ENCODE assay signal across 17 cellular contexts in the genomic region with DNA sequence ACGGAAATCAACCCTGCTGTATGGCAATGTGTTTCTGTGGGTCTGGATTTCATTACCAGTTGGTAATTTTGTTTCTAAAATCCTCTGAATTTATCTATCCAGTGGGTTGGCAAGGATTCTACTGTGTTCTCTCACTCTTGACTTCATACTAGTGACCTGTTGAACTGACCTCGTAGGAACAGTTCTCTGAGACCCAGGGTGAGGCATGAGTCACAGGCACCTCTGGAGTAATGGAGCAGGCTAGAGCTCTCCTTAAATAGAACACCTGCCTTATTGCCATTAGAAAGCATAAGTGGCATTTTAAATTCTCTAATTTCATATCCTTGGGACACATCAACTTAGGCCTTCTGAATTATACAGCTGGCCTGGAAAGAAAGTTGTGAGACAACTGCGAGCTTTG.
DNase-seq lines count a peak whose midpoint lies in the region; ATAC-seq and TF ChIP-seq lines count a peak whose summit lies in the region.
"Had no signal": no experiment of that assay in that cellular context is flagged by ENCODE, and none has a peak within 500 bp of the region (broad histone marks: within the 10 kb centered on the region; RNA-seq: fewer than 3 reads in every experiment).

No MANE protein-coding gene starts in this region.

- no peaks in the 10 kb centered on the region for H3K4me1 ChIP-seq in BE2C

- intact Hi-C loops in sciatic nerve (cut with DNase I), result no loop called here

- no peaks in the 10 kb centered on the region for H3K9me3 ChIP-seq in BE2C
- H3K9me3 ChIP-seq: MG63 had no signal

- H3K4me3 ChIP-seq in BE2C (ENCODE audit: low read depth, low read length), result no peak overlapping the region
- H3K4me3 ChIP-seq: MG63 had no signal

- peak; percentile 63 for ATAC-seq in SK-N-SH treated with all-trans-retinoic acid at 6 μM for 48 hours
- peak; percentile 93 for ATAC-seq in sciatic nerve
- no peak for ATAC-seq in GM21526 (IDR thresholded peaks at IDR 0.05; ENCODE audit: low FRiP score, unreplicated experiment)
- no peak for ATAC-seq in GM21529 (IDR thresholded peaks at IDR 0.05; ENCODE audit: unreplicated experiment)
- ATAC-seq: HCT116, T-helper 17 cell had no signal

- no peaks in the 10 kb centered on the region for H3K27me3 ChIP-seq in BE2C

- no peaks in the 10 kb centered on the region for H3K36me3 ChIP-seq in BE2C
- H3K36me3 ChIP-seq: MG63 had no signal

- DNase-seq in NCI-H510A treated with DMSO at 0.1 percent for 48 hours (lab: John Stamatoyannopoulos, UW) (peak; percentile 20), NCI-H510A (lab: John Stamatoyannopoulos, UW) (no peak), M059J (ENCODE audit: low read depth) (peak; percentile 20), sciatic nerve (ENCODE audit: low spot score) (no peak), BE2C (no peak)
- DNase-seq: DND-41, MG63, NCI-H2081, NCI-H446, NCI-H748 treated with DMSO at 0.1 percent for 48 hours, OCI-M1, SW 1271, T-helper 17 cell had no signal

- TF ChIP-seq CTCF in BE2C (IDR thresholded peaks at IDR 0.05; ENCODE audit: low read depth, low read length), result no peak

TF ChIP-seq in SK-N-SH treated with all-trans-retinoic acid at 6 μM for 48 hours, 23 proteins besides CTCF, POLR2A, EP300 and RAD21:
- TF ChIP-seq CSDC2 (CRISPR knock-in tag; IDR thresholded peaks at IDR 0.05) (no peak), ZNF565 (CRISPR knock-in tag; conservative IDR thresholded peaks at IDR 0.05; ENCODE audit: low read depth) (no peak), ZFP3 (CRISPR knock-in tag; IDR thresholded peaks at IDR 0.05) (no peak), ZNF70 (CRISPR knock-in tag; IDR thresholded peaks at IDR 0.05) (no peak), SNAI2 (CRISPR knock-in tag; IDR thresholded peaks at IDR 0.05) (no peak), TSHZ2 (CRISPR knock-in tag; IDR thresholded peaks at IDR 0.05) (no peak)

Comparison
In these comparisons a context has a peak if more than half of its experiments do, and no peak if none do; other contexts are left out.
1. DNase-seq: peak in NCI-H510A treated with DMSO at 0.1 percent for 48 hours (single experiment) and M059J (single experiment); none in NCI-H510A (single experiment), sciatic nerve (single experiment) and BE2C (single experiment).
2. ATAC-seq: peak in SK-N-SH treated with all-trans-retinoic acid at 6 μM for 48 hours (single experiment) and sciatic nerve (single experiment); none in GM21526 (single experiment) and GM21529 (single experiment).